In the genomic region with DNA sequence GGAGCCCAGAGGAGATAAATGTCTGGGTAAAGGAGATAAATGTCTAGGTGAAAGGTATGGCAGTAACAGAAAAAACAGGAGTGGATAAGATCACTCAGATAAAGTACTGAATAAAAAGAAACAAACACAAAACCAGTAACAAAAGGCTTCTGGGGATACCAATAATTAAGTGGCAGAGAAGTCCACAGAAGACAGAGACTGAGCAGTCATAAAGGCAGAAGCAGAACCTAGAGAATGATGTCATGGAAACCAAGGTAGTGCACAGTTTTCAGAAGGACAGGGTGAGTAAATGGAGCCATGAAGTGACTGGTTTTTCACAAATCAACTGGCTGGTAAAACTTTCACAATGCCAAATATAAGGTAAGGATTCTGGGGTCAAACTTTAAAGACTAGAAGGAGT, we compare ENCODE assay signal across 18 cellular contexts.
DNase-seq lines count a peak whose midpoint lies in the region; ATAC-seq and TF ChIP-seq lines count a peak whose summit lies in the region.
"Had no signal": no experiment of that assay in that cellular context is flagged by ENCODE, and none has a peak within 500 bp of the region (broad histone marks: within the 10 kb centered on the region; RNA-seq: fewer than 3 reads in every experiment).

No MANE protein-coding gene starts in this region.

- no peaks in the 10 kb centered on the region for H3K4me1 ChIP-seq in CD8-positive, alpha-beta T cell (ENCODE audit: insufficient read depth, low read length)
- no peaks in the 10 kb centered on the region for H3K4me1 ChIP-seq in testis
- H3K4me1 ChIP-seq: BLaER1 treated with 17β-estradiol and CSF1 and Interleukin-3, amounts not matched to agents 10 nM and 100 nM had no signal

- TF ChIP-seq CTCF in CD8-positive, alpha-beta T cell (IDR thresholded peaks at IDR 0.05) = no peak
- TF ChIP-seq CTCF in testis (IDR thresholded peaks at IDR 0.05) = no peak

- H3K27me3 ChIP-seq in CD8-positive, alpha-beta T cell (ENCODE audit: insufficient read depth, low read length) = no peaks in the 10 kb centered on the region
- no peaks in the 10 kb centered on the region for H3K27me3 ChIP-seq in testis
- H3K27me3 ChIP-seq: BLaER1 treated with 17β-estradiol and CSF1 and Interleukin-3, amounts not matched to agents 10 nM and 100 nM; heart left ventricle had no signal

- TF ChIP-seq POLR2A in testis (IDR thresholded peaks at IDR 0.05) = no peak

- intact Hi-C loops in CD8-positive, alpha-beta T cell (cut with DNase I, micrococcal nuclease) = no loop called here
- intact Hi-C loops in testis (cut with DNase I; ENCODE audit: low total_unique reads) (no loop called here), posterior vena cava (cut with DNase I) (no loop called here)

- H3K36me3 Mint-ChIP-seq in CD8-positive, alpha-beta T cell = peaks cover 76% of the 10 kb centered on the region

- POLR2A ChIA-PET in CD8-positive, alpha-beta T cell (lab: Charles Lee) = no interaction called here

- H3K27ac Mint-ChIP-seq in CD8-positive, alpha-beta T cell = no peak overlapping the region

- peak; percentile 81 for ATAC-seq in GM18499 (IDR thresholded peaks at IDR 0.05; ENCODE audit: insufficient read depth, unreplicated experiment)
- ATAC-seq in GM19395 (IDR thresholded peaks at IDR 0.05; ENCODE audit: unreplicated experiment) = peak; percentile 90
- ATAC-seq in HG02678 (IDR thresholded peaks at IDR 0.05; ENCODE audit: unreplicated experiment) = peak; percentile 72
- ATAC-seq in HG03565 (IDR thresholded peaks at IDR 0.05; ENCODE audit: unreplicated experiment) = peak; percentile 83
- ATAC-seq in CD8-positive, alpha-beta T cell = no peak
- no peak for ATAC-seq in HG03175 (IDR thresholded peaks at IDR 0.05; ENCODE audit: unreplicated experiment)
- ATAC-seq: heart left ventricle, left cardiac atrium, T-cell had no signal

- H3K9me3 ChIP-seq in CD8-positive, alpha-beta T cell (ENCODE audit: low read length) = no peaks in the 10 kb centered on the region
- H3K9me3 ChIP-seq in testis = no peaks in the 10 kb centered on the region
- H3K9me3 ChIP-seq: BLaER1 treated with 17β-estradiol and CSF1 and Interleukin-3, amounts not matched to agents 10 nM and 100 nM; heart left ventricle had no signal

- no peaks in the 10 kb centered on the region for H3K9me3 Mint-ChIP-seq in CD8-positive, alpha-beta T cell
- H3K9me3 Mint-ChIP-seq: central memory CD8-positive, alpha-beta T cell; T-cell had no signal

- DNase-seq in CD8-positive, alpha-beta T cell = no peak
- DNase-seq in testis (no peak), posterior vena cava (ENCODE audit: low spot score) (no peak)
- DNase-seq: activated gamma-delta T cell treated with Interleukin-2 at 50 U/mL for 16 hours; heart left ventricle; left cardiac atrium; NCI-H446; retina; stimulated activated CD4-positive, alpha-beta T cell treated with anti-CD3 and anti-CD28 coated beads, Interleukin-4, amount 100 ng/mL, for 4 hours; T-cell had no signal

- CTCF ChIA-PET in CD8-positive, alpha-beta T cell (lab: Charles Lee) = no interaction called here

- no peaks in the 10 kb centered on the region for H3K27me3 Mint-ChIP-seq in CD8-positive, alpha-beta T cell (ENCODE audit: low read depth)
- H3K27me3 Mint-ChIP-seq: central memory CD8-positive, alpha-beta T cell; T-cell had no signal

- no peaks in the 10 kb centered on the region for H3K4me1 Mint-ChIP-seq in CD8-positive, alpha-beta T cell (ENCODE audit: low read depth)
- H3K4me1 Mint-ChIP-seq: central memory CD8-positive, alpha-beta T cell; T-cell had no signal

- no peak overlapping the region for H3K27ac ChIP-seq in CD8-positive, alpha-beta T cell (ENCODE audit: low read depth, low read length)
- H3K27ac ChIP-seq in testis = no peak overlapping the region
- H3K27ac ChIP-seq: BLaER1 treated with 17β-estradiol and CSF1 and Interleukin-3, amounts not matched to agents 10 nM and 100 nM; heart left ventricle; PC-9 had no signal

- H3K4me3 ChIP-seq in CD8-positive, alpha-beta T cell (ENCODE audit: low read depth, low read length) = no peak overlapping the region
- H3K4me3 ChIP-seq in testis = no peak overlapping the region
- H3K4me3 ChIP-seq: BLaER1 treated with 17β-estradiol and CSF1 and Interleukin-3, amounts not matched to agents 10 nM and 100 nM; heart left ventricle; PC-9 had no signal

- no peak overlapping the region for H3K4me3 Mint-ChIP-seq in CD8-positive, alpha-beta T cell
- H3K4me3 Mint-ChIP-seq: central memory CD8-positive, alpha-beta T cell; T-cell had no signal

- H3K36me3 ChIP-seq in CD8-positive, alpha-beta T cell (ENCODE audit: insufficient read depth, low read length) = peaks cover 19% of the 10 kb centered on the region
- H3K36me3 ChIP-seq in testis (ENCODE audit: low read depth, missing control alignments) = no peaks in the 10 kb centered on the region

Comparison
In these comparisons a context has a peak if more than half of its experiments do, and no peak if none do; other contexts are left out.
1. ATAC-seq: peak in GM18499 (single experiment), GM19395 (single experiment), HG02678 (single experiment) and HG03565 (single experiment); none in CD8-positive, alpha-beta T cell (single experiment) and HG03175 (single experiment).